14 cellular contexts compared by ENCODE assay signal in genomic region chr12:109892748-109893147, GRCh38. TPM values are rescaled to one million over a fixed set of nuclear protein-coding genes. Genes with fewer than 3 reads are reported as not detected.
A peak's percentile ranks its signal among the peaks of the same experiment; 100 is the strongest.
DNase-seq lines count a peak whose midpoint lies in the region; ATAC-seq, FAIRE-seq and TF ChIP-seq lines count a peak whose summit lies in the region.
"Had no signal": no experiment of that assay in that cellular context is flagged by ENCODE, and none has a peak within 500 bp of the region (broad histone marks: within the 10 kb centered on the region; RNA-seq: fewer than 3 reads in every experiment).

No MANE protein-coding gene starts in this region.

- CTCF ChIA-PET in CD8-positive, alpha-beta T cell (lab: Charles Lee): interaction anchor here (0.7 kb wide), 1 partner anchor 11 kb away, joined by 4 read pairs; no protein-coding TSS in a partner anchor
- CTCF ChIA-PET in activated B cell treated with CpG ODN at 0.5 μM for 24 hours (lab: Charles Lee): no interaction called here

- H3K4me3 ChIP-seq in CD8-positive, alpha-beta T cell (ENCODE audit: low read depth, low read length): no peak overlapping the region
- no peak overlapping the region for H3K4me3 ChIP-seq in gastroesophageal sphincter
- H3K4me3 ChIP-seq: adrenal gland had no signal

- no peak overlapping the region for H3K4me3 Mint-ChIP-seq in CD8-positive, alpha-beta T cell
- no peak overlapping the region for H3K4me3 Mint-ChIP-seq in activated B cell treated with CpG ODN at 0.5 μM for 24 hours

- no peaks in the 10 kb centered on the region for H3K27me3 ChIP-seq in CD8-positive, alpha-beta T cell (ENCODE audit: insufficient read depth, low read length)
- H3K27me3 ChIP-seq in gastroesophageal sphincter: peaks cover 17% of the 10 kb centered on the region
- H3K27me3 ChIP-seq: adrenal gland had no signal

- DNase-seq in CD8-positive, alpha-beta T cell: peak in 1 of 7 experiments; percentile 45
- DNase-seq in activated B cell treated with CpG ODN at 0.5 μM for 24 hours: no peak
- DNase-seq in KG1 (lab: John Stamatoyannopoulos, UW): no peak
- DNase-seq in effector CD4-positive, alpha-beta T cell: no peak
- DNase-seq in H54 (ENCODE audit: insufficient read length, low spot score): no peak
- DNase-seq: adrenal gland; CD4-positive, alpha-beta memory T cell; erythroblast; H7; left colon had no signal

- H3K27me3 Mint-ChIP-seq in CD8-positive, alpha-beta T cell (ENCODE audit: low read depth): no peaks in the 10 kb centered on the region
- H3K27me3 Mint-ChIP-seq in activated B cell treated with CpG ODN at 0.5 μM for 24 hours: no peaks in the 10 kb centered on the region
- H3K27me3 Mint-ChIP-seq: CD4-positive, alpha-beta memory T cell had no signal

- H3K27ac ChIP-seq in CD8-positive, alpha-beta T cell (ENCODE audit: low read depth, low read length): no peak overlapping the region
- no peak overlapping the region for H3K27ac ChIP-seq in gastroesophageal sphincter
- H3K27ac ChIP-seq: adrenal gland had no signal

- intact Hi-C loops in CD8-positive, alpha-beta T cell (cut with DNase I, micrococcal nuclease): no loop called here
- intact Hi-C loops in activated B cell treated with CpG ODN at 0.5 μM for 24 hours (cut with micrococcal nuclease): no loop called here

- POLR2A ChIA-PET in CD8-positive, alpha-beta T cell (lab: Charles Lee): interaction anchor here (0.9 kb wide), 1 partner anchor 40 kb away, joined by 3 read pairs; no protein-coding TSS in a partner anchor
- POLR2A ChIA-PET in activated B cell treated with CpG ODN at 0.5 μM for 24 hours (lab: Charles Lee): interaction anchor here (0.6 to 0.7 kb wide), 2 partner anchors 416 to 821 kb away, joined by 3 to 6 read pairs; partner anchors contain the start of gene KCTD10

- H3K4me1 ChIP-seq in CD8-positive, alpha-beta T cell (ENCODE audit: insufficient read depth, low read length): peaks cover 34% of the 10 kb centered on the region
- H3K4me1 ChIP-seq in gastroesophageal sphincter: peaks cover 0 to 4% (median 0%) of the 10 kb centered on the region in 3 donors

- TF ChIP-seq POLR2A in gastroesophageal sphincter (IDR thresholded peaks at IDR 0.05) (no peak), H54 (IDR thresholded peaks at IDR 0.05; ENCODE audit: low read depth, low read length) (no peak)

- no peak for FAIRE-seq in H54 (lab: Jason Lieb, UNC)
- FAIRE-seq: TTC549 had no signal

- H3K9me3 ChIP-seq in CD8-positive, alpha-beta T cell (ENCODE audit: low read length): no peaks in the 10 kb centered on the region
- no peaks in the 10 kb centered on the region for H3K9me3 ChIP-seq in gastroesophageal sphincter
- H3K9me3 ChIP-seq: adrenal gland had no signal

- H3K36me3 ChIP-seq in CD8-positive, alpha-beta T cell (ENCODE audit: insufficient read depth, low read length): no peaks in the 10 kb centered on the region
- no peaks in the 10 kb centered on the region for H3K36me3 ChIP-seq in gastroesophageal sphincter
- H3K36me3 ChIP-seq: adrenal gland had no signal

- no peaks in the 10 kb centered on the region for H3K9me3 Mint-ChIP-seq in CD8-positive, alpha-beta T cell
- H3K9me3 Mint-ChIP-seq in activated B cell treated with CpG ODN at 0.5 μM for 24 hours: no peaks in the 10 kb centered on the region
- H3K9me3 Mint-ChIP-seq: CD4-positive, alpha-beta memory T cell had no signal

- no peaks in the 10 kb centered on the region for H3K36me3 Mint-ChIP-seq in CD8-positive, alpha-beta T cell
- no peaks in the 10 kb centered on the region for H3K36me3 Mint-ChIP-seq in activated B cell treated with CpG ODN at 0.5 μM for 24 hours (ENCODE audit: low read depth)
- H3K36me3 Mint-ChIP-seq: CD4-positive, alpha-beta memory T cell had no signal

- no peak for TF ChIP-seq CTCF in CD8-positive, alpha-beta T cell (IDR thresholded peaks at IDR 0.05)
- TF ChIP-seq CTCF in activated B cell treated with CpG ODN at 0.5 μM for 24 hours (IDR thresholded peaks at IDR 0.05) (no peak), gastroesophageal sphincter (IDR thresholded peaks at IDR 0.05) (no peak)

- WGBS in gastroesophageal sphincter (ENCODE audit: low coverage in 1 of 2), 2 donors: 72 to 78% methylated on average over 2 to 4 of the region's 4 CpGs

- H3K4me1 Mint-ChIP-seq in CD8-positive, alpha-beta T cell (ENCODE audit: low read depth): peaks cover 35% of the 10 kb centered on the region
- peaks cover 53% of the 10 kb centered on the region for H3K4me1 Mint-ChIP-seq in activated B cell treated with CpG ODN at 0.5 μM for 24 hours

- ATAC-seq in CD8-positive, alpha-beta T cell: peak; percentile 78
- ATAC-seq in GM18909 (IDR thresholded peaks at IDR 0.05; ENCODE audit: poor library complexity, unreplicated experiment) (peak; percentile 83), HG02943 (IDR thresholded peaks at IDR 0.05; ENCODE audit: low read depth, unreplicated experiment) (peak; percentile 64), activated B cell treated with CpG ODN at 0.5 μM for 24 hours (ENCODE audit: low read depth) (peak; percentile 63), gastroesophageal sphincter (no peak)
- ATAC-seq: left colon had no signal

- TF ChIP-seq EP300 in gastroesophageal sphincter (IDR thresholded peaks at IDR 0.05): no peak

- H3K27ac Mint-ChIP-seq in CD8-positive, alpha-beta T cell: no peak overlapping the region
- peak overlapping the region; percentile 83 for H3K27ac Mint-ChIP-seq in activated B cell treated with CpG ODN at 0.5 μM for 24 hours

RNA-seq across cellular contexts. Expression of gene TCHP, which starts 7.3 kb away (rescaled TPM):
- total RNA-seq in CD8-positive, alpha-beta T cell: 10 to 100 TPM; 11.4 to 15.7 TPM
- total RNA-seq in activated B cell treated with CpG ODN at 0.5 μM for 24 hours (26.0 and 28.3 TPM in 2 replicates), gastroesophageal sphincter (10 to 100 TPM; 12.4 to 29.4 (median 17.6) TPM)

RNA-seq across cellular contexts. Expression of gene GLTP, which starts 12.4 kb away (rescaled TPM):
- total RNA-seq in CD8-positive, alpha-beta T cell: 10 to 100 TPM; 36.9 to 40.7 TPM
- 26.5 and 30.0 TPM in 2 replicates for total RNA-seq in activated B cell treated with CpG ODN at 0.5 μM for 24 hours
- 10 to 100 TPM; 35.2 to 70.3 (median 51.8) TPM for total RNA-seq in gastroesophageal sphincter

RNA-seq across cellular contexts. Expression of gene TRPV4, which starts 59.5 kb away (rescaled TPM):
- total RNA-seq in CD8-positive, alpha-beta T cell: not detected
- total RNA-seq in activated B cell treated with CpG ODN at 0.5 μM for 24 hours (not detected in 2 replicates), gastroesophageal sphincter (under 1 TPM in 3 of 4 donors, not detected in 1; 0.13 to 0.82 (median 0.19) TPM)
